ENCODE assay signal across 8 cellular contexts in genomic region chr4:156972370-156972980, GRCh38. TPM values are rescaled to one million over a fixed set of nuclear protein-coding genes. Genes with fewer than 3 reads are reported as not detected.
DNase-seq lines count a peak whose midpoint lies in the region; ATAC-seq and TF ChIP-seq lines count a peak whose summit lies in the region.

No MANE protein-coding gene starts in this region.

- TF ChIP-seq CTCF in BJ (IDR thresholded peaks at IDR 0.05; ENCODE audit: insufficient read depth, low read depth, low read length) (no peak), fibroblast of villous mesenchyme (IDR thresholded peaks at IDR 0.05; ENCODE audit: insufficient read depth, low read depth, low read length) (no peak), ovary (IDR thresholded peaks at IDR 0.05) (no peak)

- H3K4me3 ChIP-seq in BJ (ENCODE audit: low read depth, low read length), result peak overlapping the region; percentile 75
- peak overlapping the region; percentile 70 for H3K4me3 ChIP-seq in SJSA1
- peak overlapping the region; percentile 93 for H3K4me3 ChIP-seq in fibroblast of villous mesenchyme (ENCODE audit: low read depth, low read length)
- H3K4me3 ChIP-seq in ovary, result peak overlapping the region; percentile 86

- POLR2A ChIA-PET in BJ (lab: Charles Lee), result interaction anchor here (0.5 kb wide), 1 partner anchor 357 kb away, joined by 3 read pairs; no protein-coding TSS in a partner anchor

- peak overlapping the region; percentile 81 for H3K27ac ChIP-seq in SJSA1
- peak overlapping the region in 1 of 2 donors; percentile 85 for H3K27ac ChIP-seq in ovary

- ATAC-seq in GM18502 (IDR thresholded peaks at IDR 0.05; ENCODE audit: poor library complexity, unreplicated experiment) (no peak), HG02852 (IDR thresholded peaks at IDR 0.05; ENCODE audit: unreplicated experiment) (no peak)

- H3K36me3 ChIP-seq in BJ (ENCODE audit: control insufficient read depth, insufficient read depth, low read length), result no peaks in the 10 kb centered on the region
- peaks cover under 1% of the 10 kb centered on the region; the same call in 1 of the 2 replicates for H3K36me3 ChIP-seq in SJSA1
- H3K36me3 ChIP-seq in ovary, result no peaks in the 10 kb centered on the region

- H3K27me3 ChIP-seq in BJ (ENCODE audit: control insufficient read depth, insufficient read depth, low read length), result no peaks in the 10 kb centered on the region
- H3K27me3 ChIP-seq in SJSA1 (replicated peaks), result no peaks in the 10 kb centered on the region
- H3K27me3 ChIP-seq in ovary, result no peaks in the 10 kb centered on the region

- DNase-seq in BJ (ENCODE audit: low read depth) (no peak), SJSA1 (ENCODE audit: low read depth in 1 of 2, low spot score in 2 of 2) (no peak), fibroblast of villous mesenchyme (ENCODE audit: low read depth) (no peak), ovary (no peak), NCI-H1105 (lab: John Stamatoyannopoulos, UW) (no peak)
- DNase-seq in activated CD8-positive, alpha-beta memory T cell treated with anti-CD3 and anti-CD28 coated beads, Interleukin-2, amount 50 U/mL, for 48 hours, result no peak

- H3K4me1 ChIP-seq in SJSA1 (replicated peaks) (peaks cover 66% of the 10 kb centered on the region), ovary (ENCODE audit: insufficient read depth) (peaks cover 11% of the 10 kb centered on the region)

- intact Hi-C loops in ovary (cut with DNase I), result loop anchor here in 1 of 4 donors (10.0 kb wide), 2 partner anchors 72 to 208 kb away; no protein-coding TSS in a partner anchor

- CTCF ChIA-PET in BJ (lab: Yijun Ruan, JAX), result interaction anchor here (0.5 to 5.1 kb wide), 6 partner anchors 12 to 692 kb away, joined by 3 to 35 read pairs (median 3); no protein-coding TSS in a partner anchor

- TF ChIP-seq EP300 in ovary (IDR thresholded peaks at IDR 0.05), result no peak

- no peak for TF ChIP-seq POLR2A in ovary (IDR thresholded peaks at IDR 0.05)

- WGBS in ovary, 3 donors, result 4 to 14% (median 6%) methylated on average over 8 of the region's 8 CpGs

- H3K9me3 ChIP-seq in SJSA1 (replicated peaks), result no peaks in the 10 kb centered on the region
- H3K9me3 ChIP-seq in ovary, result no peaks in the 10 kb centered on the region

RNA-seq across cellular contexts. Expression of gene PDGFC, which starts 0.9 kb away (rescaled TPM):
- polyA plus RNA-seq in BJ (2011; rRNA removed), result 22.4 and 35.5 TPM in 2 replicates
- polyA minus RNA-seq in BJ (2011; rRNA and poly(A)+ RNA removed), result 34.0 and 40.9 TPM in 2 replicates
- total RNA-seq in SJSA1 (2014; rRNA removed; shearing (Covaris generic)), result 63.0 and 73.1 TPM in 2 replicates
- total RNA-seq in fibroblast of villous mesenchyme, result 145 and 184 TPM in 2 replicates
- total RNA-seq in ovary, result 10 to 100 TPM; 18.6 to 58.0 (median 36.2) TPM
- 10 to 100 TPM; 27.4 to 48.8 TPM for polyA plus RNA-seq in ovary
